ENCODE assay signal across 9 cellular contexts in genomic region chr2:230423851-230424458, GRCh38. TPM values are rescaled to one million over a fixed set of nuclear protein-coding genes. Genes with fewer than 3 reads are reported as not detected.
DNase-seq lines count a peak whose midpoint lies in the region; ATAC-seq and TF ChIP-seq lines count a peak whose summit lies in the region.
"Had no signal": no experiment of that assay in that cellular context is flagged by ENCODE, and none has a peak within 500 bp of the region (broad histone marks: within the 10 kb centered on the region; RNA-seq: fewer than 3 reads in every experiment).

No MANE protein-coding gene starts in this region.

- CTCF ChIA-PET in CD8-positive, alpha-beta memory T cell (lab: Charles Lee) = no interaction called here

- no peaks in the 10 kb centered on the region for H3K27me3 Mint-ChIP-seq in CD8-positive, alpha-beta memory T cell

- H3K4me1 Mint-ChIP-seq in CD8-positive, alpha-beta memory T cell = peaks cover 80 to 95% (median 91%) of the 10 kb centered on the region in 3 donors

- peak overlapping the region; percentile 38 for H3K9ac ChIP-seq in mucosa of stomach (ENCODE audit: low read length)

- POLR2A ChIA-PET in CD8-positive, alpha-beta memory T cell (lab: Charles Lee) = no interaction called here

- no peaks in the 10 kb centered on the region for H3K27me3 ChIP-seq in CD8-positive, alpha-beta memory T cell (ENCODE audit: insufficient read depth, low read length, poor library complexity, severe bottlenecking)
- no peaks in the 10 kb centered on the region for H3K27me3 ChIP-seq in mucosa of stomach (ENCODE audit: control insufficient read depth, insufficient read depth, low read length)

- peaks cover 4% of the 10 kb centered on the region for H3K36me3 ChIP-seq in CD8-positive, alpha-beta memory T cell (ENCODE audit: insufficient read depth, low read length)
- H3K36me3 ChIP-seq in mucosa of stomach (ENCODE audit: control insufficient read depth, insufficient read depth, low read length) = peaks cover 3% of the 10 kb centered on the region

- peaks cover 72% of the 10 kb centered on the region for H3K4me1 ChIP-seq in CD8-positive, alpha-beta memory T cell (ENCODE audit: insufficient read depth, low read length)
- peaks cover 21% of the 10 kb centered on the region for H3K4me1 ChIP-seq in mucosa of stomach (ENCODE audit: control insufficient read depth, insufficient read depth, low read length)

- DNase-seq in CD8-positive, alpha-beta memory T cell = no peak
- peak; percentile 89 for DNase-seq in NCI-H226
- DNase-seq in coronary artery (ENCODE audit: low spot score) = no peak
- no peak for DNase-seq in GF-D8 (lab: John Stamatoyannopoulos, UW)
- DNase-seq in Kasumi-1 (lab: John Stamatoyannopoulos, UW) = no peak
- no peak for DNase-seq in cerebellum (ENCODE audit: low spot score)
- DNase-seq: endodermal cell had no signal

- H3K27ac Mint-ChIP-seq in CD8-positive, alpha-beta memory T cell = peak overlapping the region; percentile 1 to 82 (median 61)
- H3K27ac Mint-ChIP-seq: endodermal cell had no signal

- peaks cover 0 to 5% (median 3%) of the 10 kb centered on the region in 5 donors for H3K9me3 Mint-ChIP-seq in CD8-positive, alpha-beta memory T cell

- peaks cover 9 to 77% (median 36%) of the 10 kb centered on the region in 3 donors for H3K36me3 Mint-ChIP-seq in CD8-positive, alpha-beta memory T cell

- H3K27ac ChIP-seq in CD8-positive, alpha-beta memory T cell (ENCODE audit: low read depth, low read length) = no peak overlapping the region
- H3K27ac ChIP-seq in coronary artery = peak overlapping the region in 1 of 2 donors; percentile 30

- no peak overlapping the region for H3K4me3 ChIP-seq in CD8-positive, alpha-beta memory T cell (ENCODE audit: low read length)
- H3K4me3 ChIP-seq in coronary artery (peak overlapping the region; percentile 35), mucosa of stomach (ENCODE audit: low read length) (no peak overlapping the region)

- peak overlapping the region; percentile 9 to 77 (median 68) for H3K4me3 Mint-ChIP-seq in CD8-positive, alpha-beta memory T cell
- H3K4me3 Mint-ChIP-seq: endodermal cell had no signal

- peaks cover 1% of the 10 kb centered on the region for H3K9me3 ChIP-seq in CD8-positive, alpha-beta memory T cell (ENCODE audit: low read length)
- H3K9me3 ChIP-seq in mucosa of stomach (ENCODE audit: control insufficient read depth, low read length) = no peaks in the 10 kb centered on the region

- no peak for TF ChIP-seq CTCF in coronary artery (IDR thresholded peaks at IDR 0.05)

- ATAC-seq in HG03342 (IDR thresholded peaks at IDR 0.05; ENCODE audit: unreplicated experiment) = no peak

RNA-seq across cellular contexts. Expression of gene SP100, which starts 8.0 kb away (rescaled TPM):
- 10 to 100 TPM; 82.7 to 84.4 TPM for total RNA-seq in CD8-positive, alpha-beta memory T cell
- 209 TPM for polyA plus RNA-seq in CD8-positive, alpha-beta memory T cell
- total RNA-seq in cerebellum = 7.3 TPM

Comparison
In these comparisons a context has a peak if more than half of its experiments do, and no peak if none do; other contexts are left out.
1. RNA of gene SP100, which starts 8.0 kb away (total RNA-seq): 82.7 to 84.4 TPM in CD8-positive, alpha-beta memory T cell; 7.3 TPM in cerebellum (single experiment); every median in the first group is over 10 times any median in the second.